Comparison of ENCODE assay signal across 8 cellular contexts in the genomic region with DNA sequence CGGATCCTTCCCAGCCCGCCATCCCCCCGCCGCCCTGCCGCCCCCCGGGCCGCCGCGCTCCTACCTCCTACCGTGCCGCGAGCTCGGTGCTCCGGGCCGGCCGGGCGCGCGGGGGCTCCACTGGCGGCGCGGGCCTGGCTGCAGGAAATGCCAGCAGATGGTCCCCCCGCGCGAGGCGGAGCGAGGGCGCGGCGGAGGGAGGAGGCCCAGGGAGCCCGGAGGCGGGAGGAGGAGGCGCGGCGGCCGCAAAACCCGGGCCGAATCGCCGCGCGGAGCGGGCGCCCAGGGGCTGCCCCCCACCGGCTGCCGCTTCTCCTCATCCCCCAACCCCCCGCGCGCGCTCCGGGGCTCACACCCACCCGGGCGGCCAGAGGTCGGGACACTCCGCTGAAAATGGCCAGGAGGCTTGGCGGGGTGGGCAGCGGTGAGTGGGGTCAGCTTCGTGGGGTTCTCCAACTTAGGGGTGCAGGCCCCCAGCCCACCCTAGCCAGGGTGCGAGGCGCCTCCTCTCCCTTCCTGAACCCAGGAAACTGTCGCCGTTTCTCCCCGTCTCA. TPM values are rescaled to one million over a fixed set of nuclear protein-coding genes. Genes with fewer than 3 reads are reported as not detected.
DNase-seq lines count a peak whose midpoint lies in the region; ATAC-seq and TF ChIP-seq lines count a peak whose summit lies in the region.

A gene with protein sequence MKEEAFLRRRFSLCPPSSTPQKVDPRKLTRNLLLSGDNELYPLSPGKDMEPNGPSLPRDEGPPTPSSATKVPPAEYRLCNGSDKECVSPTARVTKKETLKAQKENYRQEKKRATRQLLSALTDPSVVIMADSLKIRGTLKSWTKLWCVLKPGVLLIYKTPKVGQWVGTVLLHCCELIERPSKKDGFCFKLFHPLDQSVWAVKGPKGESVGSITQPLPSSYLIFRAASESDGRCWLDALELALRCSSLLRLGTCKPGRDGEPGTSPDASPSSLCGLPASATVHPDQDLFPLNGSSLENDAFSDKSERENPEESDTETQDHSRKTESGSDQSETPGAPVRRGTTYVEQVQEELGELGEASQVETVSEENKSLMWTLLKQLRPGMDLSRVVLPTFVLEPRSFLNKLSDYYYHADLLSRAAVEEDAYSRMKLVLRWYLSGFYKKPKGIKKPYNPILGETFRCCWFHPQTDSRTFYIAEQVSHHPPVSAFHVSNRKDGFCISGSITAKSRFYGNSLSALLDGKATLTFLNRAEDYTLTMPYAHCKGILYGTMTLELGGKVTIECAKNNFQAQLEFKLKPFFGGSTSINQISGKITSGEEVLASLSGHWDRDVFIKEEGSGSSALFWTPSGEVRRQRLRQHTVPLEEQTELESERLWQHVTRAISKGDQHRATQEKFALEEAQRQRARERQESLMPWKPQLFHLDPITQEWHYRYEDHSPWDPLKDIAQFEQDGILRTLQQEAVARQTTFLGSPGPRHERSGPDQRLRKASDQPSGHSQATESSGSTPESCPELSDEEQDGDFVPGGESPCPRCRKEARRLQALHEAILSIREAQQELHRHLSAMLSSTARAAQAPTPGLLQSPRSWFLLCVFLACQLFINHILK (minus strand): TSS at position 159 of the 554 bp plus-strand sequence. CDS start 36,162 bp downstream, outside the sequence.

- H3K9me3 Mint-ChIP-seq in CD8-positive, alpha-beta memory T cell = no peaks in the 10 kb centered on the region
- no peaks in the 10 kb centered on the region for H3K9me3 Mint-ChIP-seq in activated CD4-positive, alpha-beta memory T cell treated with anti-CD3 and anti-CD28 coated beads, Interleukin-2, amount 10 ng/mL, durations not matched to agents 7 days and 5 days

- peaks cover 26% of the 10 kb centered on the region for H3K4me1 ChIP-seq in CD8-positive, alpha-beta memory T cell (ENCODE audit: insufficient read depth, low read length)
- H3K4me1 ChIP-seq in right lobe of liver = no peaks in the 10 kb centered on the region

- peak in 4 of 5 donors; percentile 42 to 61 (median 45) for DNase-seq in CD8-positive, alpha-beta memory T cell
- peak; percentile 39 for DNase-seq in NCI-H1105 (lab: John Stamatoyannopoulos, UW)
- DNase-seq in activated CD4-positive, alpha-beta memory T cell treated with anti-CD3 and anti-CD28 coated beads, Interleukin-2, amount 10 ng/mL, durations not matched to agents 7 days and 5 days = peak; percentile 46
- peak; percentile 20 for DNase-seq in effector CD8-positive, alpha-beta T cell (lab: John Stamatoyannopoulos, UW)
- peak in 2 of 3 donors; percentile 67 to 72 for DNase-seq in right lobe of liver
- peak; percentile 34 to 36 for DNase-seq in stimulated activated CD4-positive, alpha-beta T cell treated with anti-CD3 and anti-CD28 coated beads, Interleukin-2, amount 100 ng/mL, for 48 hours

- peaks cover 13 to 34% (median 20%) of the 10 kb centered on the region in 3 donors for H3K4me1 Mint-ChIP-seq in CD8-positive, alpha-beta memory T cell
- peaks cover 11% of the 10 kb centered on the region for H3K4me1 Mint-ChIP-seq in activated CD4-positive, alpha-beta memory T cell treated with anti-CD3 and anti-CD28 coated beads, Interleukin-2, amount 10 ng/mL, durations not matched to agents 7 days and 5 days

- peaks cover 8% of the 10 kb centered on the region for H3K27me3 ChIP-seq in CD8-positive, alpha-beta memory T cell (ENCODE audit: insufficient read depth, low read length, poor library complexity, severe bottlenecking)
- H3K27me3 ChIP-seq in right lobe of liver = no peaks in the 10 kb centered on the region

- no CpG with 5 or more reads among the region's 63 CpGs for WGBS in right lobe of liver (ENCODE audit: insufficient coverage, low coverage, low lambda C conversion rate, missing lambda C conversion rate)

- intact Hi-C loops in right lobe of liver (cut with DNase I) = no loop called here

- TF ChIP-seq POLR2A in right lobe of liver (IDR thresholded peaks at IDR 0.05) = peak; percentile 23

- peaks cover 12 to 60% of the 10 kb centered on the region in 2 donors for H3K27me3 Mint-ChIP-seq in CD8-positive, alpha-beta memory T cell
- peaks cover 53% of the 10 kb centered on the region for H3K27me3 Mint-ChIP-seq in activated CD4-positive, alpha-beta memory T cell treated with anti-CD3 and anti-CD28 coated beads, Interleukin-2, amount 10 ng/mL, durations not matched to agents 7 days and 5 days

- ATAC-seq in right lobe of liver (peak; percentile 49 to 62 (median 59)), HG02840 (IDR thresholded peaks at IDR 0.05; ENCODE audit: low FRiP score, unreplicated experiment) (no peak), GM18498 (IDR thresholded peaks at IDR 0.05; ENCODE audit: unreplicated experiment) (no peak)

- H3K9me3 ChIP-seq in CD8-positive, alpha-beta memory T cell (ENCODE audit: low read length) = no peaks in the 10 kb centered on the region
- no peaks in the 10 kb centered on the region for H3K9me3 ChIP-seq in right lobe of liver

- TF ChIP-seq CTCF in right lobe of liver (IDR thresholded peaks at IDR 0.05) = no peak

- peak within 1 kb of the TSS; percentile 4 for H3K27ac ChIP-seq in CD8-positive, alpha-beta memory T cell (ENCODE audit: low read depth, low read length)
- H3K27ac ChIP-seq in right lobe of liver = peak within 1 kb of the TSS; percentile 10 to 33 (median 13)

- CTCF ChIA-PET in CD8-positive, alpha-beta memory T cell (lab: Charles Lee) = no interaction called here
- CTCF ChIA-PET in activated CD4-positive, alpha-beta memory T cell treated with anti-CD3 and anti-CD28 coated beads, Interleukin-2, amount 10 ng/mL, durations not matched to agents 7 days and 5 days (lab: Charles Lee) = no interaction called here

- no peaks in the 10 kb centered on the region for H3K36me3 Mint-ChIP-seq in CD8-positive, alpha-beta memory T cell
- no peaks in the 10 kb centered on the region for H3K36me3 Mint-ChIP-seq in activated CD4-positive, alpha-beta memory T cell treated with anti-CD3 and anti-CD28 coated beads, Interleukin-2, amount 10 ng/mL, durations not matched to agents 7 days and 5 days (ENCODE audit: low read depth)

- POLR2A ChIA-PET in CD8-positive, alpha-beta memory T cell (lab: Charles Lee) = interaction anchor here (0.6 kb wide), 1 partner anchor 53 kb away, joined by 3 read pairs; no protein-coding TSS in a partner anchor
- POLR2A ChIA-PET in activated CD4-positive, alpha-beta memory T cell treated with anti-CD3 and anti-CD28 coated beads, Interleukin-2, amount 10 ng/mL, durations not matched to agents 7 days and 5 days (lab: Charles Lee) = no interaction called here

- peak within 1 kb of the TSS in 5 of 8 donors; percentile 6 to 94 (median 64) for H3K27ac Mint-ChIP-seq in CD8-positive, alpha-beta memory T cell
- H3K27ac Mint-ChIP-seq in activated CD4-positive, alpha-beta memory T cell treated with anti-CD3 and anti-CD28 coated beads, Interleukin-2, amount 10 ng/mL, durations not matched to agents 7 days and 5 days = no peak within 1 kb of the TSS

- H3K4me3 Mint-ChIP-seq in CD8-positive, alpha-beta memory T cell = peak within 1 kb of the TSS; percentile 66 to 94 (median 85)
- H3K4me3 Mint-ChIP-seq in activated CD4-positive, alpha-beta memory T cell treated with anti-CD3 and anti-CD28 coated beads, Interleukin-2, amount 10 ng/mL, durations not matched to agents 7 days and 5 days = peak within 1 kb of the TSS; percentile 35

- peak within 1 kb of the TSS; percentile 54 for H3K4me3 ChIP-seq in CD8-positive, alpha-beta memory T cell (ENCODE audit: low read length)
- H3K4me3 ChIP-seq in right lobe of liver = peak within 1 kb of the TSS; percentile 41 to 56 (median 44)

- no peaks in the 10 kb centered on the region for H3K36me3 ChIP-seq in CD8-positive, alpha-beta memory T cell (ENCODE audit: insufficient read depth, low read length)
- H3K36me3 ChIP-seq in right lobe of liver = no peaks in the 10 kb centered on the region

RNA-seq across cellular contexts. Expression of the gene that starts here (rescaled TPM):
- 1 to 10 TPM; 2.6 to 2.7 TPM for total RNA-seq in CD8-positive, alpha-beta memory T cell
- 8.5 TPM for polyA plus RNA-seq in CD8-positive, alpha-beta memory T cell
- total RNA-seq in activated CD4-positive, alpha-beta memory T cell treated with anti-CD3 and anti-CD28 coated beads, Interleukin-2, amount 10 ng/mL, durations not matched to agents 7 days and 5 days = 1 to 10 TPM; 1.6 to 1.7 TPM
- 1 to 10 TPM; 2.2 to 6.3 (median 3.4) TPM for total RNA-seq in right lobe of liver

Comparison
In these comparisons a context has a peak if more than half of its experiments do, and no peak if none do; other contexts are left out.
1. ATAC-seq: peak in right lobe of liver (4 of 4); none in HG02840 (single experiment) and GM18498 (single experiment).
2. Peak in every context shown above with its lines, with median percentiles within 50 percentile points of each other: DNase-seq.